14 cellular contexts compared by ENCODE assay signal in genomic region chr3:12886106-12886679, GRCh38. TPM values are rescaled to one million over a fixed set of nuclear protein-coding genes. Genes with fewer than 3 reads are reported as not detected.
DNase-seq lines count a peak whose midpoint lies in the region; ATAC-seq, FAIRE-seq and TF ChIP-seq lines count a peak whose summit lies in the region.
"Had no signal": no experiment of that assay in that cellular context is flagged by ENCODE, and none has a peak within 500 bp of the region (broad histone marks: within the 10 kb centered on the region; RNA-seq: fewer than 3 reads in every experiment).

No MANE protein-coding gene starts in this region.

- no peak overlapping the region for H3K27ac Mint-ChIP-seq in natural killer cell
- H3K27ac Mint-ChIP-seq in natural killer cell treated with Interleukin-12 subunit alpha and Interleukin-12 subunit beta and Interleukin-15 and Interleukin-18, amount 100 ng/mL, for 72 hours = no peak overlapping the region
- H3K27ac Mint-ChIP-seq: activated T-helper 17 cell treated with anti-CD3 and anti-CD28 coated beads, Interleukin-2, amount 50 U/mL, for 72 hours; dendritic cell treated with granulocyte-macrophage colony-stimulating factor and Interleukin-4, amounts not matched to agents 40 ng/mL and 50 ng/mL, for 4 days; HFFc6 had no signal

- no peaks in the 10 kb centered on the region for H3K79me2 ChIP-seq in K562 (ENCODE audit: control insufficient read depth, insufficient read depth, low read length)

- peaks cover 43 to 46% of the 10 kb centered on the region in 2 donors for H3K27me3 Mint-ChIP-seq in natural killer cell (ENCODE audit: low read depth in 2 of 2)
- H3K27me3 Mint-ChIP-seq in natural killer cell treated with Interleukin-12 subunit alpha and Interleukin-12 subunit beta and Interleukin-15 and Interleukin-18, amount 100 ng/mL, for 72 hours = peaks cover 34 to 45% of the 10 kb centered on the region in 2 donors

- ATAC-seq in natural killer cell = peak; percentile 76 to 95 (median 94)
- ATAC-seq in natural killer cell treated with Interleukin-12 subunit alpha and Interleukin-12 subunit beta and Interleukin-15 and Interleukin-18, amount 100 ng/mL, for 72 hours = no peak
- ATAC-seq in HG03159 (IDR thresholded peaks at IDR 0.05; ENCODE audit: unreplicated experiment) = peak; percentile 59
- peak; percentile 14; the same call in 2 of the 3 replicates for ATAC-seq in K562
- peak; percentile 9 for ATAC-seq in upper lobe of right lung
- ATAC-seq in HG02840 (IDR thresholded peaks at IDR 0.05; ENCODE audit: low FRiP score, unreplicated experiment) = no peak
- ATAC-seq: activated T-helper 17 cell treated with anti-CD3 and anti-CD28 coated beads, Interleukin-2, amount 50 U/mL, for 72 hours; SK-N-SH treated with all-trans-retinoic acid at 6 μM for 48 hours had no signal

- H3K27ac ChIP-seq in K562 (ENCODE audit: extremely low read depth, low read depth, low read length) (no peak overlapping the region), upper lobe of right lung (no peak overlapping the region)

- H3K9me1 ChIP-seq in K562 (ENCODE audit: control insufficient read depth, insufficient read depth, low read length) = no peaks in the 10 kb centered on the region

- H3K9me3 ChIP-seq in K562 (replicated peaks; ENCODE audit: control insufficient read depth, insufficient read depth, low read depth, low read length) (0 out of 2 replicates have a peak, but pooled peaks cover 3% of the 10 kb centered on the region), upper lobe of right lung (no peaks in the 10 kb centered on the region)

- peaks cover 23 to 50% of the 10 kb centered on the region in 2 experiments; a peak in 4 of 5 replicates for H3K4me1 ChIP-seq in K562 (replicated peaks in 1 of 2; ENCODE audit: control insufficient read depth in 2 of 2, insufficient read depth in 2 of 2, low read length in 2 of 2)
- H3K4me1 ChIP-seq in upper lobe of right lung = no peaks in the 10 kb centered on the region

- H3K4me3 Mint-ChIP-seq in natural killer cell = peak overlapping the region; percentile 25
- H3K4me3 Mint-ChIP-seq in natural killer cell treated with Interleukin-12 subunit alpha and Interleukin-12 subunit beta and Interleukin-15 and Interleukin-18, amount 100 ng/mL, for 72 hours = no peak overlapping the region
- H3K4me3 Mint-ChIP-seq: activated T-helper 17 cell treated with anti-CD3 and anti-CD28 coated beads, Interleukin-2, amount 50 U/mL, for 72 hours; dendritic cell treated with granulocyte-macrophage colony-stimulating factor and Interleukin-4, amounts not matched to agents 40 ng/mL and 50 ng/mL, for 4 days; HFFc6 had no signal

- no peak for TF ChIP-seq EP300 in K562 (IDR thresholded peaks at IDR 0.05; ENCODE audit: low read length)

- CTCF ChIA-PET in K562 (lab: Yijun Ruan, JAX; ENCODE audit: low intra/inter-chr PET ratio) = no interaction called here

- peak overlapping the region; percentile 28 for H2AFZ ChIP-seq in K562 (ENCODE audit: low read depth, low read length)

- H3K9ac ChIP-seq in K562 (ENCODE audit: insufficient read depth in 1 of 2, low read depth in 2 of 2, low read length in 2 of 2) = no peak overlapping the region; a peak in 1 of 4 replicates

- TF ChIP-seq POLR2A in K562 (conservative IDR thresholded peaks at IDR 0.05) = no peak

- H3K4me3 ChIP-seq in K562 = no peak overlapping the region
- H3K4me3 ChIP-seq in upper lobe of right lung = no peak overlapping the region
- H3K4me3 ChIP-seq: lung had no signal

- POLR2A ChIA-PET in K562 (lab: Yijun Ruan, JAX) = interaction anchor here (1.0 to 2.1 kb wide), 4 partner anchors 8 to 48 kb away, joined by 3 to 12 read pairs (median 4); partner anchors contain the start of gene RPL32

- in situ Hi-C loops in K562 (cut with MboI) = loop anchor here (25.0 kb wide), 1 partner anchor 749 kb away; no protein-coding TSS in a partner anchor

- no peaks in the 10 kb centered on the region for H3K36me3 Mint-ChIP-seq in natural killer cell
- no peaks in the 10 kb centered on the region for H3K36me3 Mint-ChIP-seq in natural killer cell treated with Interleukin-12 subunit alpha and Interleukin-12 subunit beta and Interleukin-15 and Interleukin-18, amount 100 ng/mL, for 72 hours

- WGBS in K562 (ENCODE audit: insufficient coverage, low coverage, missing lambda C conversion rate) = 36% methylated on average over 10 of the region's 10 CpGs

- TF ChIP-seq RAD21 in K562 (CRISPR knock-in tag; conservative IDR thresholded peaks at IDR 0.05 in 1 of 2, IDR thresholded peaks at IDR 0.05 in 1 of 2) = no peak

- TF ChIP-seq CTCF in natural killer cell (IDR thresholded peaks at IDR 0.05) = no peak
- no peak for TF ChIP-seq CTCF in K562 (IDR thresholded peaks at IDR 0.05 in 2 of 3, conservative IDR thresholded peaks at IDR 0.05 in 1 of 3; ENCODE audit: insufficient read depth in 2 of 3, low read depth in 1 of 3, low read length in 3 of 3)
- TF ChIP-seq CTCF in upper lobe of right lung (IDR thresholded peaks at IDR 0.05) = no peak

- H4K20me1 ChIP-seq in K562 (replicated peaks; ENCODE audit: control insufficient read depth, insufficient read depth, low read length) = no peaks in the 10 kb centered on the region

- no peaks in the 10 kb centered on the region for H3K36me3 ChIP-seq in K562 (ENCODE audit: control insufficient read depth, insufficient read depth, low read length)
- no peaks in the 10 kb centered on the region for H3K36me3 ChIP-seq in upper lobe of right lung

- no TSS peak for BruUV-seq in K562 (replicated peaks; lab: Mats Ljungman, UMichigan)

- H3K9me3 Mint-ChIP-seq in natural killer cell = no peaks in the 10 kb centered on the region
- no peaks in the 10 kb centered on the region for H3K9me3 Mint-ChIP-seq in natural killer cell treated with Interleukin-12 subunit alpha and Interleukin-12 subunit beta and Interleukin-15 and Interleukin-18, amount 100 ng/mL, for 72 hours
- H3K9me3 Mint-ChIP-seq: activated T-helper 17 cell treated with anti-CD3 and anti-CD28 coated beads, Interleukin-2, amount 50 U/mL, for 72 hours; dendritic cell treated with granulocyte-macrophage colony-stimulating factor and Interleukin-4, amounts not matched to agents 40 ng/mL and 50 ng/mL, for 4 days had no signal

- H3K4me1 Mint-ChIP-seq in natural killer cell = peaks cover 12% of the 10 kb centered on the region in 2 donors
- H3K4me1 Mint-ChIP-seq in natural killer cell treated with Interleukin-12 subunit alpha and Interleukin-12 subunit beta and Interleukin-15 and Interleukin-18, amount 100 ng/mL, for 72 hours (ENCODE audit: low read depth in 2 of 2) = peaks cover 14 to 15% of the 10 kb centered on the region in 2 donors
- H3K4me1 Mint-ChIP-seq: activated T-helper 17 cell treated with anti-CD3 and anti-CD28 coated beads, Interleukin-2, amount 50 U/mL, for 72 hours had no signal

- DNase-seq in natural killer cell (no peak), K562 (ENCODE audit: extremely low read depth in 1 of 4, low spot score in 3 of 4) (peak in 1 of 4 experiments; percentile 17), upper lobe of right lung (no peak), NCI-H1105 treated with DMSO at 0.1 percent for 48 hours (lab: John Stamatoyannopoulos, UW) (no peak), GOT3 (lab: John Stamatoyannopoulos, UW) (no peak)
- no peak for DNase-seq in natural killer cell treated with Interleukin-12 subunit alpha and Interleukin-12 subunit beta and Interleukin-15 and Interleukin-18, amount 100 ng/mL, for 72 hours (ENCODE audit: low spot score)
- DNase-seq: HFFc6, NCI-H2171 had no signal

- no peaks in the 10 kb centered on the region for H3K27me3 ChIP-seq in K562 (ENCODE audit: control insufficient read depth in 2 of 2, insufficient read depth in 2 of 2, low read length in 2 of 2)
- H3K27me3 ChIP-seq in upper lobe of right lung = peaks cover 6% of the 10 kb centered on the region

- intact Hi-C loops in natural killer cell (cut with micrococcal nuclease) (no loop called here), K562 (cut with micrococcal nuclease) (no loop called here), upper lobe of right lung (cut with DNase I) (no loop called here)

- peak overlapping the region; percentile 54 for H3K4me2 ChIP-seq in K562 (ENCODE audit: insufficient read depth, low read length)

- no peak for FAIRE-seq in K562 (lab: Jason Lieb, UNC)

TF ChIP-seq in K562, 482 proteins besides CTCF, POLR2A, EP300 and RAD21 (continues in another document):
- TF ChIP-seq ZNF316 (IDR thresholded peaks at IDR 0.05) (no peak), ZNF740 (CRISPR knock-in tag; IDR thresholded peaks at IDR 0.05) (peak; percentile 61; the same call in 1 of the 2 replicates), ZNF740 (tag; IDR thresholded peaks at IDR 0.05) (no peak), MAFG (tag; conservative IDR thresholded peaks at IDR 0.05) (no peak), PPARD (CRISPR knock-in tag; IDR thresholded peaks at IDR 0.05) (no peak)

RNA-seq across cellular contexts. Expression of gene RPL32, which starts 44.8 kb away (rescaled TPM):
- total RNA-seq in natural killer cell (1,000 to 10,000 TPM; 1,034 to 1,328 (median 1,277) TPM), K562 (2014; rRNA removed) (3,132 and 3,347 TPM in 2 replicates), K562 (2014; rRNA removed; fragmentation: Illumina TruSeq; extraction: Trizol) (4,513 and 4,632 TPM in 2 replicates), K562 (2015; rRNA removed; fragmentation: Illumina TruSeq; extraction: Trizol) (4,527 and 4,779 TPM in 2 replicates), K562 (2021) (2,738 and 3,009 TPM in 2 replicates), upper lobe of right lung (1,191 TPM)
- total RNA-seq in natural killer cell treated with Interleukin-12 subunit alpha and Interleukin-12 subunit beta and Interleukin-15 and Interleukin-18, amount 100 ng/mL, for 72 hours = 1,000 to 10,000 TPM; 1,132 to 1,133 TPM
- total RNA-seq in K562 (2011; cell fraction: chromatin; rRNA removed; ENCODE audit: low replicate concordance) = 321 and 449 TPM in 2 replicates
- total RNA-seq in K562 (2011; cell fraction: nucleolus; rRNA removed) = 553 and 562 TPM in 2 replicates
- 913 and 2,354 TPM in 2 replicates for total RNA-seq in K562 (2011; cell fraction: nucleoplasm; rRNA removed)
- polyA plus RNA-seq in K562 (2011; rRNA removed) (4,861 and 5,231 TPM in 2 replicates), K562 (2014; fragmentation: Illumina TruSeq; extraction: Trizol) (5,815 and 6,200 TPM in 2 replicates), K562 (2014; fragmentation: Nextera tagmentation; extraction: Ambion mirVana) (1,000 to 10,000 TPM; 3,469 to 4,286 TPM), K562 (2014; rRNA removed) (4,142 and 5,104 TPM in 2 replicates)
- polyA plus RNA-seq in K562 (2011; cell fraction: cytosol; rRNA removed) = 2,530 and 2,776 TPM in 2 replicates
- polyA plus RNA-seq in K562 (2011; cell fraction: nucleus; rRNA removed) = 1,377 and 2,422 TPM in 2 replicates
- 4,850 and 6,211 TPM in 2 replicates for polyA plus RNA-seq in K562 (2012)
- polyA minus RNA-seq in K562 (2011; rRNA and poly(A)+ RNA removed) = 3,010 and 3,339 TPM in 2 replicates
- 1,491 and 1,656 TPM in 2 replicates for polyA minus RNA-seq in K562 (2011; cell fraction: cytosol; rRNA and poly(A)+ RNA removed)
- 319 and 489 TPM in 2 replicates for polyA minus RNA-seq in K562 (2011; cell fraction: nucleus; rRNA and poly(A)+ RNA removed)

Comparison
In these comparisons a context has a peak if more than half of its experiments do, and no peak if none do; other contexts are left out.
1. ATAC-seq: peak in natural killer cell (3 of 3), HG03159 (single experiment), K562 (single experiment) and upper lobe of right lung (single experiment); none in natural killer cell treated with Interleukin-12 subunit alpha and Interleukin-12 subunit beta and Interleukin-15 and Interleukin-18, amount 100 ng/mL, for 72 hours (0 of 2) and HG02840 (single experiment).